17 cellular contexts compared by ENCODE assay signal in genomic region chr9:15182003-15182695, GRCh38.
DNase-seq lines count a peak whose midpoint lies in the region; ATAC-seq, FAIRE-seq and TF ChIP-seq lines count a peak whose summit lies in the region.
"Had no signal": no experiment of that assay in that cellular context is flagged by ENCODE, and none has a peak within 500 bp of the region (broad histone marks: within the 10 kb centered on the region; RNA-seq: fewer than 3 reads in every experiment).

No MANE protein-coding gene starts in this region.

- H4K5ac ChIP-seq in IMR-90 (ENCODE audit: low read depth, low read length): no peak overlapping the region

- BruUV-seq in IMR-90 (replicated peaks; lab: Mats Ljungman, UMichigan): no TSS peak

- no peak overlapping the region for H4K8ac ChIP-seq in IMR-90 (ENCODE audit: low read depth in 2 of 2, low read length in 2 of 2)

- no peaks in the 10 kb centered on the region for H3K9me3 ChIP-seq in IMR-90 (ENCODE audit: control insufficient read depth, insufficient read depth, low read length)
- H3K9me3 ChIP-seq in pancreas: no peaks in the 10 kb centered on the region
- no peaks in the 10 kb centered on the region for H3K9me3 ChIP-seq in body of pancreas

- H3K4me3 Mint-ChIP-seq in central memory CD8-positive, alpha-beta T cell: no peak overlapping the region

- no peak overlapping the region for H2BK20ac ChIP-seq in IMR-90 (ENCODE audit: low read depth, low read length)

- H3K4me1 Mint-ChIP-seq in central memory CD8-positive, alpha-beta T cell: peaks cover 7% of the 10 kb centered on the region

- no peak for DNase-seq in IMR-90
- DNase-seq in NCI-H2227 treated with DMSO at 0.1 percent for 48 hours (lab: John Stamatoyannopoulos, UW): peak; percentile 84
- DNase-seq in central memory CD8-positive, alpha-beta T cell (ENCODE audit: low spot score in 2 of 2): no peak
- no peak for DNase-seq in pancreas
- no peak for DNase-seq in body of pancreas
- DNase-seq in NCI-H510A (lab: John Stamatoyannopoulos, UW): no peak
- DNase-seq in cerebellum (ENCODE audit: low spot score): no peak
- DNase-seq: caudate nucleus; DMS53; effector CD8-positive, alpha-beta T cell; left cardiac atrium; MM.1S; NCI-H526 treated with DMSO at 0.1 percent for 48 hours; RPMI8226; stimulated activated CD4-positive, alpha-beta T cell treated with anti-CD3 and anti-CD28 coated beads, Interleukin-4, amount 100 ng/mL, for 24 hours; stimulated activated CD8-positive, alpha-beta memory T cell treated with anti-CD3 and anti-CD28 coated beads, Interleukin-4, amount 100 ng/mL, for 48 hours; T-helper 1 cell had no signal

- CTCF ChIA-PET in IMR-90 (lab: Yijun Ruan, JAX): no interaction called here

- 20% methylated on average over 1 of the region's 3 CpGs; no CpG with 5 or more reads in 1 of the 2 experiments for WGBS in IMR-90 (ENCODE audit: extremely low coverage in 2 of 2, insufficient read length in 1 of 2), 2 experiments
- 85 to 88% methylated on average over 3 of the region's 3 CpGs for WGBS in pancreas, 2 donors
- 75 to 83% methylated on average over 3 of the region's 3 CpGs for WGBS in body of pancreas, 2 donors

- H3K36me3 ChIP-seq in IMR-90 (ENCODE audit: control insufficient read depth, insufficient read depth, low read length): peaks cover 11% of the 10 kb centered on the region
- H3K36me3 ChIP-seq in pancreas: peaks cover 0 to 11% (median 0%) of the 10 kb centered on the region in 3 donors
- H3K36me3 ChIP-seq in body of pancreas (replicated peaks in 1 of 2; ENCODE audit: insufficient read depth in 1 of 2, low read depth in 2 of 2): no peaks in the 10 kb centered on the region

- intact Hi-C loops in IMR-90 (cut with micrococcal nuclease) (no loop called here), pancreas (cut with DNase I) (no loop called here), body of pancreas (cut with DNase I) (no loop called here)

- no peak for TF ChIP-seq RAD21 in IMR-90 (IDR thresholded peaks at IDR 0.05; ENCODE audit: low read length)

- peaks cover 28% of the 10 kb centered on the region for H3K36me3 Mint-ChIP-seq in central memory CD8-positive, alpha-beta T cell (ENCODE audit: insufficient read depth)

- H3K4me3 ChIP-seq in IMR-90 (ENCODE audit: insufficient read depth, low read depth, low read length): no peak overlapping the region
- H3K4me3 ChIP-seq in pancreas: no peak overlapping the region
- no peak overlapping the region for H3K4me3 ChIP-seq in body of pancreas

- no peak overlapping the region for H3K56ac ChIP-seq in IMR-90 (ENCODE audit: extremely low read depth, insufficient read depth, low read length)

- H3K23ac ChIP-seq in IMR-90 (ENCODE audit: low read depth, low read length): no peak overlapping the region

- H2AFZ ChIP-seq in IMR-90 (replicated peaks; ENCODE audit: low read length, poor library complexity): no peak overlapping the region

- no peaks in the 10 kb centered on the region for H3K79me1 ChIP-seq in IMR-90 (ENCODE audit: low read depth in 1 of 2, low read length in 2 of 2)

- no peak overlapping the region for H2BK15ac ChIP-seq in IMR-90 (ENCODE audit: low read depth, low read length)

- peak overlapping the region; percentile 15 for H3K27ac Mint-ChIP-seq in central memory CD8-positive, alpha-beta T cell (ENCODE audit: low read depth)

- no peak overlapping the region for H4K91ac ChIP-seq in IMR-90 (ENCODE audit: insufficient read depth, low read depth, low read length)

- H3K14ac ChIP-seq in IMR-90 (replicated peaks; ENCODE audit: low read depth, low read length): no peak overlapping the region

- in situ Hi-C loops in IMR-90 (cut with MboI; ENCODE audit: low sequenced_read_pairs): no loop called here

- peak; percentile 45 for FAIRE-seq in pancreas (lab: Jason Lieb, UNC)

- H3K18ac ChIP-seq in IMR-90 (ENCODE audit: low read depth, low read length): no peak overlapping the region

- H3K27ac ChIP-seq in IMR-90 (ENCODE audit: insufficient read depth, low read length): peak overlapping the region; percentile 36; the same call in 1 of the 2 replicates
- no peak overlapping the region for H3K27ac ChIP-seq in pancreas
- H3K27ac ChIP-seq in body of pancreas: no peak overlapping the region

- H3K4ac ChIP-seq in IMR-90 (ENCODE audit: low read depth, low read length): no peak overlapping the region

- H3K4me2 ChIP-seq in IMR-90 (ENCODE audit: low read depth, low read length): no peak overlapping the region

- H3K9me3 Mint-ChIP-seq in central memory CD8-positive, alpha-beta T cell: no peaks in the 10 kb centered on the region

- peaks cover 2% of the 10 kb centered on the region; the same call in 1 of the 2 replicates for H3K4me1 ChIP-seq in IMR-90 (ENCODE audit: control insufficient read depth, insufficient read depth, low read length)
- no peaks in the 10 kb centered on the region for H3K4me1 ChIP-seq in pancreas
- H3K4me1 ChIP-seq in body of pancreas: no peaks in the 10 kb centered on the region

- TF ChIP-seq POLR2A in IMR-90 (IDR thresholded peaks at IDR 0.05; ENCODE audit: low read depth, low read length) (no peak), body of pancreas (IDR thresholded peaks at IDR 0.05) (no peak)

- TF ChIP-seq CTCF in IMR-90 (conservative IDR thresholded peaks at IDR 0.05; ENCODE audit: low read depth, low read length): no peak
- no peak for TF ChIP-seq CTCF in pancreas (IDR thresholded peaks at IDR 0.05)
- TF ChIP-seq CTCF in body of pancreas (IDR thresholded peaks at IDR 0.05): no peak

- POLR2A ChIA-PET in IMR-90 (lab: Charles Lee; ENCODE audit: unreplicated experiment): no interaction called here

- H3K27me3 ChIP-seq in IMR-90 (ENCODE audit: control insufficient read depth, insufficient read depth, low read length) (no peaks in the 10 kb centered on the region), pancreas (no peaks in the 10 kb centered on the region), body of pancreas (no peaks in the 10 kb centered on the region)

- no peak overlapping the region for H2AK9ac ChIP-seq in IMR-90 (replicated peaks; ENCODE audit: low read depth, low read length, poor library complexity)

- H3K9ac ChIP-seq in IMR-90 (ENCODE audit: low read depth, low read length): no peak overlapping the region

- ATAC-seq in IMR-90 (ENCODE audit: low read depth) (no peak), pancreas (no peak), body of pancreas (no peak)
- no peak for ATAC-seq in central memory CD8-positive, alpha-beta T cell (replicated peaks; ENCODE audit: extremely low read depth, poor library complexity, severe bottlenecking)
- ATAC-seq: left cardiac atrium had no signal

- H2BK5ac ChIP-seq in IMR-90 (ENCODE audit: low read depth, low read length, poor library complexity, severe bottlenecking): no peak overlapping the region

- dilution Hi-C loops in IMR-90 (cut with HindIII; ENCODE audit: low sequenced_read_pairs, unreplicated experiment): no loop called here

- no peaks in the 10 kb centered on the region for H4K20me1 ChIP-seq in IMR-90 (ENCODE audit: insufficient read depth, low read length)

- no peaks in the 10 kb centered on the region for H3K27me3 Mint-ChIP-seq in central memory CD8-positive, alpha-beta T cell

- no peaks in the 10 kb centered on the region for H3K9me1 ChIP-seq in IMR-90 (ENCODE audit: insufficient read depth, low read length)

- no peak overlapping the region for H2BK120ac ChIP-seq in IMR-90 (ENCODE audit: low read depth, low read length)

- H2AK5ac ChIP-seq in IMR-90 (ENCODE audit: low read depth, low read length): no peak overlapping the region

TF ChIP-seq in IMR-90, 13 proteins besides CTCF, POLR2A, EP300 and RAD21:
- TF ChIP-seq RFX5 (IDR thresholded peaks at IDR 0.05; ENCODE audit: low read depth, low read length): no peak
- TF ChIP-seq MAZ (IDR thresholded peaks at IDR 0.05; ENCODE audit: borderline replicate concordance, low read depth, low read length): no peak
- no peak for TF ChIP-seq ELK1 (IDR thresholded peaks at IDR 0.05; ENCODE audit: borderline replicate concordance, low read depth, low read length)
- no peak for TF ChIP-seq FOS (IDR thresholded peaks at IDR 0.05; ENCODE audit: low read depth, low read length)
- no peak for TF ChIP-seq BHLHE40 (IDR thresholded peaks at IDR 0.05; ENCODE audit: low read depth, low read length)
- TF ChIP-seq SMC3 (IDR thresholded peaks at IDR 0.05; ENCODE audit: low read depth, low read length): no peak
- no peak for TF ChIP-seq CEBPB (IDR thresholded peaks at IDR 0.05; ENCODE audit: low read depth, low read length)
- TF ChIP-seq MAFK (IDR thresholded peaks at IDR 0.05; ENCODE audit: low read depth, low read length): no peak
- TF ChIP-seq, protein P1, sequence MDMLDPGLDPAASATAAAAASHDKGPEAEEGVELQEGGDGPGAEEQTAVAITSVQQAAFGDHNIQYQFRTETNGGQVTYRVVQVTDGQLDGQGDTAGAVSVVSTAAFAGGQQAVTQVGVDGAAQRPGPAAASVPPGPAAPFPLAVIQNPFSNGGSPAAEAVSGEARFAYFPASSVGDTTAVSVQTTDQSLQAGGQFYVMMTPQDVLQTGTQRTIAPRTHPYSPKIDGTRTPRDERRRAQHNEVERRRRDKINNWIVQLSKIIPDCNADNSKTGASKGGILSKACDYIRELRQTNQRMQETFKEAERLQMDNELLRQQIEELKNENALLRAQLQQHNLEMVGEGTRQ (IDR thresholded peaks at IDR 0.05; ENCODE audit: low read depth, low read length): no peak
- no peak for TF ChIP-seq NFE2L2 (IDR thresholded peaks at IDR 0.05; ENCODE audit: low read depth, low read length)
- no peak for TF ChIP-seq CHD1 (IDR thresholded peaks at IDR 0.05; ENCODE audit: low read depth, low read length)
- TF ChIP-seq MXI1 (IDR thresholded peaks at IDR 0.05; ENCODE audit: borderline replicate concordance, low read depth, low read length): no peak
- TF ChIP-seq RCOR1 (IDR thresholded peaks at IDR 0.05; ENCODE audit: insufficient replicate concordance, low read length): no peak
